ENCODE assay signal across 9 cellular contexts in the genomic region with DNA sequence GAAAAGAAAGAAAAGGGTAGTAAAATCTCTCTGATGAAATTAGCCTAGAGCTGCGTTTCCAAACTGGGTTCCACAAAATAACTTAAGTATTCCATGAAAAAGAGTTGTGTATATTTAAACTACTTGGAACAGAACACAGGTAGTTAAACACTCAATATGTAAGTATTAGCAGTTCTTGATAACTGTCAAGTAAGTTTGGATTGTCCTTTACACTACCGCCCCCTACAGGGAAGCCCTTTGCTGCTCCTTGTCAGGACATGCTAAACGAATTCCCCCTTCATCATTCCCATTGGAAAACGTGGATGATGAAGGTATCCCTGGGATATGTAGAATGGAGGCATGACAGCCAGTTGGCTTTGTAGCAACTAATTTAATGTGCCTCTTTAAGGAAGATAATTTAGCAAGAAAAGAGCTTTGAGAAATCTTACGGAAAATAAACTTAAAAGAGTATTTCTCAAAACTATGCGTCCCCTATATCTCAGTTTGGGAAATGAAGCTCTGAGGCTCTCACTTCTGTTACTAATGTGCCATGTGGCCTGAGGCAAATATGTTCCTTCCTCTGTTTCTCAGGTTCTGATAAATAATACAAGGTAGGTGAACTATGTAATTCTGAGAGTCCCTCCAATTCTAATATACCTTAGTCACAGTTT. TPM values are rescaled to one million over a fixed set of nuclear protein-coding genes. Genes with fewer than 3 reads are reported as not detected.
DNase-seq lines count a peak whose midpoint lies in the region; ATAC-seq and TF ChIP-seq lines count a peak whose summit lies in the region.
"Had no signal": no experiment of that assay in that cellular context is flagged by ENCODE, and none has a peak within 500 bp of the region (broad histone marks: within the 10 kb centered on the region; RNA-seq: fewer than 3 reads in every experiment).

No MANE protein-coding gene starts in this region.

- H3K4me2 ChIP-seq in OCI-LY3 (ENCODE audit: low read length) = no peak overlapping the region

- H3K36me3 ChIP-seq in OCI-LY3 (replicated peaks; ENCODE audit: low read depth, low read length) (peaks cover 20% of the 10 kb centered on the region), vagina (peaks cover 0 to 45% of the 10 kb centered on the region in 2 donors)

- no peak for TF ChIP-seq POLR2A in vagina (IDR thresholded peaks at IDR 0.05)

- no peaks in the 10 kb centered on the region for H3K27me3 Mint-ChIP-seq in activated T-cell treated with anti-CD3 and anti-CD28 coated beads, Interleukin-2, amount 50 U/mL, for 4 hours (ENCODE audit: low read depth)
- H3K27me3 Mint-ChIP-seq: stimulated activated naive CD8-positive, alpha-beta T cell treated with anti-CD3 and anti-CD28 coated beads, Interleukin-15, Interleukin-2, amounts not matched to agents 100 ng/mL and 50 ng/mL, for 24 hours had no signal

- H4K20me1 ChIP-seq in OCI-LY3 (ENCODE audit: insufficient read depth, low read length) = no peaks in the 10 kb centered on the region

- H3K27ac ChIP-seq in 22Rv1 = no peak overlapping the region
- H3K27ac ChIP-seq in OCI-LY3 (ENCODE audit: low read length) = no peak overlapping the region
- H3K27ac ChIP-seq in vagina = no peak overlapping the region

- H3K4me3 Mint-ChIP-seq in activated T-cell treated with anti-CD3 and anti-CD28 coated beads, Interleukin-2, amount 50 U/mL, for 4 hours = no peak overlapping the region
- H3K4me3 Mint-ChIP-seq: stimulated activated naive CD8-positive, alpha-beta T cell treated with anti-CD3 and anti-CD28 coated beads, Interleukin-15, Interleukin-2, amounts not matched to agents 100 ng/mL and 50 ng/mL, for 24 hours had no signal

- no peaks in the 10 kb centered on the region for H3K79me2 ChIP-seq in OCI-LY3 (ENCODE audit: low read length)

- TF ChIP-seq CTCF in 22Rv1 (IDR thresholded peaks at IDR 0.05) (peak; percentile 85), OCI-LY3 (IDR thresholded peaks at IDR 0.05; ENCODE audit: low read depth, low read length) (peak; percentile 67), fibroblast of villous mesenchyme (IDR thresholded peaks at IDR 0.05; ENCODE audit: insufficient read depth, low read depth, low read length) (peak; percentile 62), vagina (IDR thresholded peaks at IDR 0.05) (peak; percentile 22 to 54 (median 40))

- peak; percentile 53 to 58 for ATAC-seq in activated T-cell treated with anti-CD3 and anti-CD28 coated beads, Interleukin-2, amount 50 U/mL, for 4 hours
- ATAC-seq in HG02884 (IDR thresholded peaks at IDR 0.05; ENCODE audit: unreplicated experiment) = no peak

- H3K4me3 ChIP-seq in OCI-LY3 (ENCODE audit: low read length) (no peak overlapping the region), fibroblast of villous mesenchyme (ENCODE audit: low read depth, low read length) (no peak overlapping the region), vagina (no peak overlapping the region)

- no peaks in the 10 kb centered on the region for H3K9me3 Mint-ChIP-seq in activated T-cell treated with anti-CD3 and anti-CD28 coated beads, Interleukin-2, amount 50 U/mL, for 4 hours
- H3K9me3 Mint-ChIP-seq: stimulated activated naive CD8-positive, alpha-beta T cell treated with anti-CD3 and anti-CD28 coated beads, Interleukin-15, Interleukin-2, amounts not matched to agents 100 ng/mL and 50 ng/mL, for 24 hours had no signal

- no peak overlapping the region for H2AFZ ChIP-seq in OCI-LY3 (ENCODE audit: low read depth, low read length)

- peaks cover 2% of the 10 kb centered on the region for H3K4me1 Mint-ChIP-seq in activated T-cell treated with anti-CD3 and anti-CD28 coated beads, Interleukin-2, amount 50 U/mL, for 4 hours (ENCODE audit: low read depth)

- H3K9ac ChIP-seq in OCI-LY3 (ENCODE audit: low read length) = no peak overlapping the region

- H3K27me3 ChIP-seq in OCI-LY3 (ENCODE audit: low read depth, low read length) = no peaks in the 10 kb centered on the region
- no peaks in the 10 kb centered on the region for H3K27me3 ChIP-seq in vagina

- H3K4me1 ChIP-seq in OCI-LY3 (ENCODE audit: low read length) (no peaks in the 10 kb centered on the region), vagina (peaks cover 9% of the 10 kb centered on the region)

- DNase-seq in GM03348 (ENCODE audit: low spot score) (peak; percentile 68), fibroblast of villous mesenchyme (ENCODE audit: low read depth) (peak; percentile 57), posterior cingulate gyrus (peak in 6 of 10 donors; percentile 50 to 91 (median 68)), vagina (ENCODE audit: extremely low spot score in 2 of 2) (no peak)
- DNase-seq in activated T-cell treated with anti-CD3 and anti-CD28 coated beads, Interleukin-2, amount 50 U/mL, for 4 hours = peak; percentile 73

- intact Hi-C loops in posterior cingulate gyrus (cut with DNase I) (loop anchor here (1.0 kb wide), 1 partner anchor 90 kb away; no protein-coding TSS in a partner anchor), vagina (cut with DNase I) (no loop called here)

- peaks cover 38% of the 10 kb centered on the region for H3K36me3 Mint-ChIP-seq in activated T-cell treated with anti-CD3 and anti-CD28 coated beads, Interleukin-2, amount 50 U/mL, for 4 hours (ENCODE audit: insufficient read depth)

- H3K9me3 ChIP-seq in OCI-LY3 (ENCODE audit: insufficient read depth, low read length) (no peaks in the 10 kb centered on the region), vagina (no peaks in the 10 kb centered on the region)

RNA-seq across cellular contexts. Expression of gene NCBP3, which starts 18.8 kb away (rescaled TPM):
- total RNA-seq in activated T-cell treated with anti-CD3 and anti-CD28 coated beads, Interleukin-2, amount 50 U/mL, for 4 hours = 10 to 100 TPM; 33.2 to 39.1 (median 36.4) TPM
- total RNA-seq in fibroblast of villous mesenchyme = 17.7 and 26.3 TPM in 2 replicates
- total RNA-seq in vagina = 20.6 TPM

RNA-seq across cellular contexts. Expression of gene ITGAE, which starts 26.3 kb away (rescaled TPM):
- total RNA-seq in activated T-cell treated with anti-CD3 and anti-CD28 coated beads, Interleukin-2, amount 50 U/mL, for 4 hours = 10 to 100 TPM; 15.0 to 20.6 (median 18.1) TPM
- 20.6 and 37.1 TPM in 2 replicates for total RNA-seq in fibroblast of villous mesenchyme
- 30.9 TPM for total RNA-seq in vagina

Comparison
In these comparisons a context has a peak if more than half of its experiments do, and no peak if none do; other contexts are left out.
1. DNase-seq: peak in GM03348 (single experiment), activated T-cell treated with anti-CD3 and anti-CD28 coated beads, Interleukin-2, amount 50 U/mL, for 4 hours (single experiment), fibroblast of villous mesenchyme (single experiment) and posterior cingulate gyrus (6 of 10); none in vagina (0 of 2).
2. Peak in every context shown above with its lines, with median percentiles within 50 percentile points of each other: CTCF ChIP-seq.